10 cellular contexts compared by ENCODE assay signal in the genomic region with DNA sequence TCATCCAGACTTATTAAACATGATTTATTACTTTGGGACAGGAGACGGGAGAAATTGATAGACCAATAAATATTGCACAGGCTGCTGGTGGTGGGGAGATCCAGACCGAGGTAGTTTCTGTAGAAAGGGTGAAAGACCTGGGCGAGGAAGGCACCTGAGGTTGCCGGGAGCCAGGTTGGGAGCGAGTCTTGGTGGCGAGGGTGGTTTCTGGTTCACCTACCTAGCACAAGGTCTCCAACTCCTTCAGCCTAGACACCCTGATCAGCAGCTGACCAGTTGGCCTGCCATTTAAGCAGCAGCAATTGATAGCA. TPM values are rescaled to one million over a fixed set of nuclear protein-coding genes. Genes with fewer than 3 reads are reported as not detected.
DNase-seq lines count a peak whose midpoint lies in the region; ATAC-seq and TF ChIP-seq lines count a peak whose summit lies in the region.
"Had no signal": no experiment of that assay in that cellular context is flagged by ENCODE, and none has a peak within 500 bp of the region (broad histone marks: within the 10 kb centered on the region; RNA-seq: fewer than 3 reads in every experiment).

No MANE protein-coding gene starts in this region.

- ATAC-seq in HG02970 (IDR thresholded peaks at IDR 0.05; ENCODE audit: low FRiP score, unreplicated experiment), result no peak

- intact Hi-C loops in stomach (cut with DNase I; ENCODE audit: low total_unique reads), result no loop called here

- no peaks in the 10 kb centered on the region for H3K27me3 Mint-ChIP-seq in T-helper 2 cell treated with Interferon-gamma antibody and Interleukin-4, amounts not matched to agents 5 μg/mL and 100 μg/mL, for 36 hours (ENCODE audit: low read depth)
- H3K27me3 Mint-ChIP-seq in activated naive CD8-positive, alpha-beta T cell, result no peaks in the 10 kb centered on the region

- peaks cover 3% of the 10 kb centered on the region for H3K9me3 Mint-ChIP-seq in T-helper 2 cell treated with Interferon-gamma antibody and Interleukin-4, amounts not matched to agents 5 μg/mL and 100 μg/mL, for 36 hours
- no peaks in the 10 kb centered on the region for H3K9me3 Mint-ChIP-seq in activated naive CD8-positive, alpha-beta T cell (ENCODE audit: low read depth)

- H3K4me3 Mint-ChIP-seq in T-helper 2 cell treated with Interferon-gamma antibody and Interleukin-4, amounts not matched to agents 5 μg/mL and 100 μg/mL, for 36 hours, result peak overlapping the region; percentile 92
- H3K4me3 Mint-ChIP-seq in activated naive CD8-positive, alpha-beta T cell, result peak overlapping the region; percentile 95

- 20 to 32% (median 24%) methylated on average over 6 of the region's 6 CpGs for WGBS in stomach, 5 donors

- H3K27me3 ChIP-seq in layer of hippocampus (ENCODE audit: control insufficient read depth, insufficient read depth, low read length) (no peaks in the 10 kb centered on the region), stomach (no peaks in the 10 kb centered on the region)

- TF ChIP-seq CTCF in stomach (IDR thresholded peaks at IDR 0.05), result no peak

- H3K9me3 ChIP-seq in stomach, result no peaks in the 10 kb centered on the region

- peak overlapping the region; percentile 43 to 58 (median 51) for H3K4me3 ChIP-seq in stomach

- TF ChIP-seq POLR2A in stomach (IDR thresholded peaks at IDR 0.05), result no peak

- TF ChIP-seq EP300 in stomach (IDR thresholded peaks at IDR 0.05), result no peak

- H3K27ac Mint-ChIP-seq in T-helper 2 cell treated with Interferon-gamma antibody and Interleukin-4, amounts not matched to agents 5 μg/mL and 100 μg/mL, for 36 hours, result peak overlapping the region; percentile 94
- peak overlapping the region; percentile 93 for H3K27ac Mint-ChIP-seq in activated naive CD8-positive, alpha-beta T cell

- H3K36me3 Mint-ChIP-seq in T-helper 2 cell treated with Interferon-gamma antibody and Interleukin-4, amounts not matched to agents 5 μg/mL and 100 μg/mL, for 36 hours (ENCODE audit: low read depth), result peaks cover 46% of the 10 kb centered on the region
- peaks cover 5% of the 10 kb centered on the region for H3K36me3 Mint-ChIP-seq in activated naive CD8-positive, alpha-beta T cell

- no peak for DNase-seq in T-helper 2 cell treated with Interferon-gamma antibody and Interleukin-4, amounts not matched to agents 5 μg/mL and 100 μg/mL, for 36 hours (ENCODE audit: low spot score)
- DNase-seq in T-helper 2 cell (no peak), stomach (no peak), EL (no peak), kidney glomerular epithelial cell (lab: John Stamatoyannopoulos, UW) (no peak)

- H3K36me3 ChIP-seq in stomach, result peaks cover 0 to 28% (median 6%) of the 10 kb centered on the region in 4 donors

- peaks cover 30 to 69% (median 49%) of the 10 kb centered on the region in 4 donors for H3K4me1 ChIP-seq in stomach

- peak overlapping the region; percentile 85 for H3K27ac ChIP-seq in layer of hippocampus (ENCODE audit: low read depth, low read length)
- peak overlapping the region; percentile 89 to 94 (median 94) for H3K27ac ChIP-seq in stomach

- H3K4me1 Mint-ChIP-seq in T-helper 2 cell treated with Interferon-gamma antibody and Interleukin-4, amounts not matched to agents 5 μg/mL and 100 μg/mL, for 36 hours (ENCODE audit: low read depth), result peaks cover 51% of the 10 kb centered on the region
- H3K4me1 Mint-ChIP-seq in activated naive CD8-positive, alpha-beta T cell (ENCODE audit: low read depth), result peaks cover 60% of the 10 kb centered on the region

RNA-seq across cellular contexts. Expression of a gene that starts 7.0 kb away (rescaled TPM):
- total RNA-seq in stomach, result 10 to 100 TPM in 4 of 5 donors, 1 to 10 TPM in 1; 6.4 to 57.2 (median 27.5) TPM
- polyA plus RNA-seq in stomach, result 10 to 100 TPM; 46.4 to 61.4 (median 53.7) TPM

RNA-seq across cellular contexts. Expression of a gene that starts 31.4 kb away (rescaled TPM):
- total RNA-seq in stomach, result 10 to 100 TPM in 4 of 5 donors, 1 to 10 TPM in 1; 9.4 to 33.3 (median 12.3) TPM
- 1 to 10 TPM; 4.2 to 8.6 (median 7.8) TPM for polyA plus RNA-seq in stomach

RNA-seq across cellular contexts. Expression of a gene that starts 31.9 kb away (rescaled TPM):
- not detected for total RNA-seq in stomach
- not detected for polyA plus RNA-seq in stomach
- total RNA-seq: esophagus mucosa, SK-MEL-5 had no signal

RNA-seq across cellular contexts. Expression of a gene that starts 59.0 kb away (rescaled TPM):
- total RNA-seq in stomach, result 100 to 1,000 TPM in 1 of 5 donors, 10 to 100 TPM in 4; 45.8 to 123 (median 67.7) TPM
- 10 to 100 TPM; 69.8 to 93.8 (median 72.0) TPM for polyA plus RNA-seq in stomach
